ENCODE assay signal across 23 cellular contexts in genomic region chr15:33099213-33099612, GRCh38.
DNase-seq lines count a peak whose midpoint lies in the region; ATAC-seq, FAIRE-seq and TF ChIP-seq lines count a peak whose summit lies in the region.
"Had no signal": no experiment of that assay in that cellular context is flagged by ENCODE, and none has a peak within 500 bp of the region (broad histone marks: within the 10 kb centered on the region; RNA-seq: fewer than 3 reads in every experiment).

No MANE protein-coding gene starts in this region.

- BruUV-seq in mammary epithelial cell (replicated peaks; lab: Mats Ljungman, UMichigan) (TSS peak; percentile 89), MCF 10A (replicated peaks; lab: Mats Ljungman, UMichigan) (no TSS peak)

- H3K9me3 ChIP-seq in mammary epithelial cell (replicated peaks; ENCODE audit: insufficient read depth, low read length) (no peaks in the 10 kb centered on the region), keratinocyte (ENCODE audit: control insufficient read depth, low read depth, low read length) (no peaks in the 10 kb centered on the region), upper lobe of right lung (no peaks in the 10 kb centered on the region)
- H3K9me3 ChIP-seq: BLaER1 had no signal

- no peaks in the 10 kb centered on the region for H3K9me1 ChIP-seq in keratinocyte (ENCODE audit: control insufficient read depth, extremely low read depth, insufficient read depth, low read length)

- no peak overlapping the region for H3K27ac Mint-ChIP-seq in MCF 10A (ENCODE audit: low read depth, unreplicated experiment)
- H3K27ac Mint-ChIP-seq in osteocyte (ENCODE audit: unreplicated experiment): peak overlapping the region; percentile 34
- no peak overlapping the region for H3K27ac Mint-ChIP-seq in activated naive CD4-positive, alpha-beta T cell treated with anti-CD3 and anti-CD28 coated beads for 36 hours
- H3K27ac Mint-ChIP-seq: CD14-positive monocyte, GM23338, IgD-negative memory B cell had no signal

- H3K36me3 ChIP-seq in mammary epithelial cell (ENCODE audit: insufficient read depth, low read length) (no peaks in the 10 kb centered on the region), brain microvascular endothelial cell (replicated peaks) (no peaks in the 10 kb centered on the region), keratinocyte (ENCODE audit: control insufficient read depth in 2 of 2, extremely low read depth in 1 of 2, insufficient read depth in 2 of 2, low read length in 2 of 2) (no peaks in the 10 kb centered on the region), upper lobe of right lung (no peaks in the 10 kb centered on the region)
- H3K36me3 ChIP-seq: BLaER1 had no signal

- intact Hi-C loops in mammary epithelial cell (cut with micrococcal nuclease) (no loop called here), MCF 10A (cut with micrococcal nuclease) (no loop called here), upper lobe of right lung (cut with DNase I) (no loop called here)
- intact Hi-C loops in activated naive CD4-positive, alpha-beta T cell treated with anti-CD3 and anti-CD28 coated beads for 36 hours (cut with micrococcal nuclease): no loop called here

- POLR2A ChIA-PET in MCF 10A (lab: Yijun Ruan, JAX): interaction anchor here (1.2 kb wide), 1 partner anchor 47 kb away, joined by 3 read pairs; no protein-coding TSS in a partner anchor

- H3K4me3 ChIP-seq in mammary epithelial cell (replicated peaks in 1 of 3; ENCODE audit: insufficient read depth in 1 of 3, low read depth in 2 of 3, low read length in 3 of 3) (no peak overlapping the region), brain microvascular endothelial cell (ENCODE audit: low read depth, low read length) (no peak overlapping the region), keratinocyte (ENCODE audit: control insufficient read depth in 2 of 3, extremely low read depth in 1 of 3, insufficient read depth in 2 of 3, low read depth in 1 of 3, low read length in 3 of 3) (no peak overlapping the region), upper lobe of right lung (no peak overlapping the region)
- H3K4me3 ChIP-seq: BLaER1, GM12878, GM23338 had no signal

- no peaks in the 10 kb centered on the region for H3K79me2 ChIP-seq in mammary epithelial cell (ENCODE audit: insufficient read depth, low read length)
- H3K79me2 ChIP-seq in keratinocyte (ENCODE audit: control insufficient read depth, insufficient read depth, low read length): no peaks in the 10 kb centered on the region

- H3K27ac ChIP-seq in mammary epithelial cell (ENCODE audit: insufficient read depth, low read depth, low read length): no peak overlapping the region
- H3K27ac ChIP-seq in brain microvascular endothelial cell: peak overlapping the region; percentile 83
- no peak overlapping the region for H3K27ac ChIP-seq in keratinocyte (ENCODE audit: control insufficient read depth, insufficient read depth, low read length)
- H3K27ac ChIP-seq in upper lobe of right lung: no peak overlapping the region
- H3K27ac ChIP-seq: BLaER1 had no signal

- H3K4me3 Mint-ChIP-seq in MCF 10A (ENCODE audit: unreplicated experiment): no peak overlapping the region
- no peak overlapping the region for H3K4me3 Mint-ChIP-seq in osteocyte (ENCODE audit: unreplicated experiment)
- H3K4me3 Mint-ChIP-seq in activated naive CD4-positive, alpha-beta T cell treated with anti-CD3 and anti-CD28 coated beads for 36 hours: no peak overlapping the region
- H3K4me3 Mint-ChIP-seq: CD14-positive monocyte, GM23338 had no signal

- no peaks in the 10 kb centered on the region for H3K36me3 Mint-ChIP-seq in MCF 10A (ENCODE audit: insufficient read depth, unreplicated experiment)
- no peaks in the 10 kb centered on the region for H3K36me3 Mint-ChIP-seq in osteocyte (ENCODE audit: unreplicated experiment)
- H3K36me3 Mint-ChIP-seq in activated naive CD4-positive, alpha-beta T cell treated with anti-CD3 and anti-CD28 coated beads for 36 hours (ENCODE audit: low read depth): no peaks in the 10 kb centered on the region
- H3K36me3 Mint-ChIP-seq: CD14-positive monocyte; CD4-positive, alpha-beta memory T cell; IgD-negative memory B cell had no signal

- no peak for DNase-seq in mammary epithelial cell
- DNase-seq in MCF 10A (ENCODE audit: unreplicated experiment): no peak
- no peak for DNase-seq in brain microvascular endothelial cell
- no peak for DNase-seq in keratinocyte (ENCODE audit: low read depth, low spot score)
- DNase-seq in osteocyte (ENCODE audit: extremely low spot score, unreplicated experiment): no peak
- no peak for DNase-seq in activated naive CD4-positive, alpha-beta T cell treated with anti-CD3 and anti-CD28 coated beads for 36 hours
- DNase-seq in upper lobe of right lung: no peak
- DNase-seq: 8988T; Calu3; CD4-positive, alpha-beta memory T cell; DMS 273 treated with DMSO at 0.1 percent for 48 hours; DMS53; DND-41; EL; H7 had no signal

- CTCF ChIA-PET in mammary epithelial cell (lab: Charles Lee; ENCODE audit: low non-redundant PET): interaction anchor here (0.5 kb wide), 1 partner anchor 13 kb away, joined by 4 read pairs; no protein-coding TSS in a partner anchor
- CTCF ChIA-PET in MCF 10A (lab: Yijun Ruan, JAX): interaction anchor here (0.9 to 4.8 kb wide), 4 partner anchors 10 to 77 kb away, joined by 3 to 29 read pairs (median 6); no protein-coding TSS in a partner anchor
- CTCF ChIA-PET in activated naive CD4-positive, alpha-beta T cell treated with anti-CD3 and anti-CD28 coated beads for 36 hours (lab: Charles Lee): interaction anchor here (0.6 kb wide), 2 partner anchors 37 to 575 kb away, joined by 3 to 5 read pairs; no protein-coding TSS in a partner anchor

- no peaks in the 10 kb centered on the region for H3K9me3 Mint-ChIP-seq in MCF 10A (ENCODE audit: unreplicated experiment)
- no peaks in the 10 kb centered on the region for H3K9me3 Mint-ChIP-seq in osteocyte (ENCODE audit: unreplicated experiment)
- peaks cover 2% of the 10 kb centered on the region for H3K9me3 Mint-ChIP-seq in activated naive CD4-positive, alpha-beta T cell treated with anti-CD3 and anti-CD28 coated beads for 36 hours
- H3K9me3 Mint-ChIP-seq: CD14-positive monocyte, GM23338 had no signal

- TF ChIP-seq CTCF in mammary epithelial cell (conservative IDR thresholded peaks at IDR 0.05 in 1 of 2, IDR thresholded peaks at IDR 0.05 in 1 of 2; ENCODE audit: extremely low read depth in 1 of 2, insufficient read depth in 1 of 2, low read depth in 1 of 2, low read length in 2 of 2) (no peak), MCF 10A (IDR thresholded peaks at IDR 0.05; ENCODE audit: unreplicated experiment) (no peak), brain microvascular endothelial cell (IDR thresholded peaks at IDR 0.05; ENCODE audit: low read depth, low read length, missing control alignments) (no peak), keratinocyte (optimal IDR thresholded peaks at IDR 0.05 in 1 of 3, IDR thresholded peaks at IDR 0.05 in 1 of 3, conservative IDR thresholded peaks at IDR 0.05 in 1 of 3; ENCODE audit: extremely low read depth in 1 of 3, insufficient read depth in 2 of 3, low read length in 3 of 3) (no peak), osteocyte (IDR thresholded peaks at IDR 0.05) (no peak), upper lobe of right lung (IDR thresholded peaks at IDR 0.05) (no peak)

- WGBS in mammary epithelial cell (ENCODE audit: low coverage, missing lambda C conversion rate): 91% methylated on average over 3 of the region's 3 CpGs

- dilution Hi-C loops in mammary epithelial cell (cut with HindIII; ENCODE audit: low sequenced_read_pairs): no loop called here
- dilution Hi-C loops in keratinocyte (cut with MboI; ENCODE audit: extremely low pct_ligation_motif_present, low sequenced_read_pairs): no loop called here

- H3K27me3 ChIP-seq in mammary epithelial cell (ENCODE audit: insufficient read depth, low read length) (no peaks in the 10 kb centered on the region), brain microvascular endothelial cell (replicated peaks) (no peaks in the 10 kb centered on the region), keratinocyte (ENCODE audit: control insufficient read depth, extremely low read depth, insufficient read depth, low read length) (no peaks in the 10 kb centered on the region), upper lobe of right lung (no peaks in the 10 kb centered on the region)
- H3K27me3 ChIP-seq: BLaER1 had no signal

- H2AFZ ChIP-seq in mammary epithelial cell (ENCODE audit: low read depth, low read length) (no peak overlapping the region), keratinocyte (ENCODE audit: control insufficient read depth, low read length) (no peak overlapping the region)
- H2AFZ ChIP-seq: GM23338 had no signal

- no peak for ATAC-seq in GM18868 (IDR thresholded peaks at IDR 0.05; ENCODE audit: unreplicated experiment)
- ATAC-seq in upper lobe of right lung: no peak
- ATAC-seq: GM12878, GM23338, HCT116 had no signal

- no peak overlapping the region for H3K9ac ChIP-seq in mammary epithelial cell (ENCODE audit: insufficient read depth, low read length)
- H3K9ac ChIP-seq in keratinocyte (ENCODE audit: control insufficient read depth, extremely low read depth, insufficient read depth, low read length): no peak overlapping the region
- H3K9ac ChIP-seq: BLaER1 had no signal

- peaks cover under 1% of the 10 kb centered on the region for H3K4me1 Mint-ChIP-seq in MCF 10A (ENCODE audit: insufficient read depth, unreplicated experiment)
- H3K4me1 Mint-ChIP-seq in osteocyte (ENCODE audit: unreplicated experiment): peaks cover 28% of the 10 kb centered on the region
- no peaks in the 10 kb centered on the region for H3K4me1 Mint-ChIP-seq in activated naive CD4-positive, alpha-beta T cell treated with anti-CD3 and anti-CD28 coated beads for 36 hours (ENCODE audit: low read depth)
- H3K4me1 Mint-ChIP-seq: GM23338, IgD-negative memory B cell had no signal

- FAIRE-seq in keratinocyte (lab: Jason Lieb, UNC): peak; percentile 49
- FAIRE-seq: GM12878, HTR-8/SVneo had no signal

- H4K20me1 ChIP-seq in mammary epithelial cell (ENCODE audit: insufficient read depth, low read length): no peaks in the 10 kb centered on the region
- no peaks in the 10 kb centered on the region for H4K20me1 ChIP-seq in keratinocyte (ENCODE audit: control insufficient read depth, extremely low read depth, insufficient read depth, low read length)
- H4K20me1 ChIP-seq: BLaER1 had no signal

- in situ Hi-C loops in mammary epithelial cell (cut with MboI; ENCODE audit: low sequenced_read_pairs in 2 of 2): no loop called here
- in situ Hi-C loops in brain microvascular endothelial cell (cut with HindIII; ENCODE audit: low pct_ligation_motif_present, low sequenced_read_pairs): no loop called here

- H3K4me2 ChIP-seq in mammary epithelial cell (ENCODE audit: insufficient read depth, low read depth, low read length) (no peak overlapping the region), keratinocyte (ENCODE audit: control insufficient read depth, extremely low read depth, insufficient read depth, low read depth, low read length) (peak overlapping the region; percentile 33)
- H3K4me2 ChIP-seq: BLaER1, GM23338 had no signal

- H3K27me3 Mint-ChIP-seq in MCF 10A (ENCODE audit: insufficient read depth, unreplicated experiment): no peaks in the 10 kb centered on the region
- no peaks in the 10 kb centered on the region for H3K27me3 Mint-ChIP-seq in osteocyte (ENCODE audit: unreplicated experiment)
- no peaks in the 10 kb centered on the region for H3K27me3 Mint-ChIP-seq in activated naive CD4-positive, alpha-beta T cell treated with anti-CD3 and anti-CD28 coated beads for 36 hours (ENCODE audit: low read depth)

- H3K4me1 ChIP-seq in mammary epithelial cell (ENCODE audit: insufficient read depth, low read length) (peaks cover 18% of the 10 kb centered on the region), keratinocyte (ENCODE audit: control insufficient read depth, extremely low read depth, insufficient read depth, low read length) (peaks cover 19% of the 10 kb centered on the region), upper lobe of right lung (no peaks in the 10 kb centered on the region)
